In genomic region chrX:124300412-124300811, GRCh38 we compare ENCODE assay signal across 24 cellular contexts. TPM values are rescaled to one million over a fixed set of nuclear protein-coding genes. Genes with fewer than 3 reads are reported as not detected.
DNase-seq lines count a peak whose midpoint lies in the region; ATAC-seq and TF ChIP-seq lines count a peak whose summit lies in the region.
"Had no signal": no experiment of that assay in that cellular context is flagged by ENCODE, and none has a peak within 500 bp of the region (broad histone marks: within the 10 kb centered on the region; RNA-seq: fewer than 3 reads in every experiment).

No MANE protein-coding gene starts in this region.

- DNase-seq in CD4-positive, alpha-beta memory T cell = peak; percentile 22 to 45 (median 31)
- no peak for DNase-seq in activated naive CD8-positive, alpha-beta T cell treated with anti-CD3 and anti-CD28 coated beads for 36 hours
- DNase-seq in NCI-H2227 treated with DMSO at 0.1 percent for 48 hours (lab: John Stamatoyannopoulos, UW) (no peak), chondrocyte (ENCODE audit: low spot score) (no peak), COLO829 (ENCODE audit: low spot score) (no peak)
- DNase-seq: activated naive CD8-positive, alpha-beta T cell treated with anti-CD3 and anti-CD28 coated beads, Interleukin-2, amount 10 ng/mL, durations not matched to agents 7 days and 5 days; DMS153; foreskin keratinocyte; kidney glomerular epithelial cell; mesendoderm; NCI-H187 treated with DMSO at 0.1 percent for 48 hours; NCI-H446; Right ventricle myocardium superior; stimulated activated CD4-positive, alpha-beta T cell treated with anti-CD3 and anti-CD28 coated beads, Interleukin-4, amount 100 ng/mL, for 24 hours; WERI-Rb-1 had no signal

- peaks cover 8% of the 10 kb centered on the region; the same call in 1 of the 2 replicates for H3K4me1 ChIP-seq in BLaER1
- H3K4me1 ChIP-seq in CD4-positive, alpha-beta memory T cell (ENCODE audit: insufficient read depth, low read length) = peaks cover 15% of the 10 kb centered on the region
- H3K4me1 ChIP-seq: foreskin keratinocyte, prostate gland had no signal

- H3K4me3 ChIP-seq in BLaER1 = no peak overlapping the region
- no peak overlapping the region for H3K4me3 ChIP-seq in CD4-positive, alpha-beta memory T cell (ENCODE audit: low read length in 2 of 2)
- H3K4me3 ChIP-seq: K562, prostate gland, skin epidermis had no signal

- CTCF ChIA-PET in CD4-positive, alpha-beta memory T cell (lab: Charles Lee; ENCODE audit: partially characterized antibody) = no interaction called here

- peak overlapping the region in 5 of 7 donors; percentile 21 to 61 (median 39) for H3K27ac Mint-ChIP-seq in CD4-positive, alpha-beta memory T cell
- H3K27ac Mint-ChIP-seq in activated naive CD8-positive, alpha-beta T cell treated with anti-CD3 and anti-CD28 coated beads for 36 hours = peak overlapping the region; percentile 68
- H3K27ac Mint-ChIP-seq in chondrocyte (ENCODE audit: unreplicated experiment) = no peak overlapping the region
- H3K27ac Mint-ChIP-seq: brain; dendritic cell treated with granulocyte-macrophage colony-stimulating factor and Interleukin-4, amounts not matched to agents 40 ng/mL and 50 ng/mL, for 4 days; nephron had no signal

- peaks cover 0 to 6% (median 0%) of the 10 kb centered on the region in 8 donors for H3K9me3 Mint-ChIP-seq in CD4-positive, alpha-beta memory T cell
- peaks cover 6% of the 10 kb centered on the region for H3K9me3 Mint-ChIP-seq in activated naive CD8-positive, alpha-beta T cell treated with anti-CD3 and anti-CD28 coated beads for 36 hours
- peaks cover 13% of the 10 kb centered on the region for H3K9me3 Mint-ChIP-seq in chondrocyte (ENCODE audit: low read depth)
- H3K9me3 Mint-ChIP-seq: dendritic cell treated with granulocyte-macrophage colony-stimulating factor and Interleukin-4, amounts not matched to agents 40 ng/mL and 50 ng/mL, for 4 days had no signal

- peak; percentile 56 for ATAC-seq in HG03520 (IDR thresholded peaks at IDR 0.05; ENCODE audit: unreplicated experiment)
- ATAC-seq: foreskin keratinocyte, K562 had no signal

- peak overlapping the region; percentile 4 to 52 (median 29) for H3K4me3 Mint-ChIP-seq in CD4-positive, alpha-beta memory T cell
- H3K4me3 Mint-ChIP-seq in activated naive CD8-positive, alpha-beta T cell treated with anti-CD3 and anti-CD28 coated beads for 36 hours = no peak overlapping the region
- H3K4me3 Mint-ChIP-seq in chondrocyte (ENCODE audit: unreplicated experiment) = no peak overlapping the region
- H3K4me3 Mint-ChIP-seq: brain; dendritic cell treated with granulocyte-macrophage colony-stimulating factor and Interleukin-4, amounts not matched to agents 40 ng/mL and 50 ng/mL, for 4 days; nephron had no signal

- H3K27ac ChIP-seq in BLaER1 = no peak overlapping the region
- H3K27ac ChIP-seq in CD4-positive, alpha-beta memory T cell (ENCODE audit: low read depth, low read length) = no peak overlapping the region
- H3K27ac ChIP-seq: foreskin keratinocyte, prostate gland, WERI-Rb-1 had no signal

- POLR2A ChIA-PET in CD4-positive, alpha-beta memory T cell (lab: Charles Lee; ENCODE audit: partially characterized antibody) = interaction anchor here (0.8 kb wide), 1 partner anchor 46 kb away, joined by 4 read pairs; the partner anchor contains the start of gene SH2D1A

- no peaks in the 10 kb centered on the region for H3K27me3 Mint-ChIP-seq in CD4-positive, alpha-beta memory T cell
- no peaks in the 10 kb centered on the region for H3K27me3 Mint-ChIP-seq in activated naive CD8-positive, alpha-beta T cell treated with anti-CD3 and anti-CD28 coated beads for 36 hours
- H3K27me3 Mint-ChIP-seq in chondrocyte (ENCODE audit: low read depth) = no peaks in the 10 kb centered on the region
- H3K27me3 Mint-ChIP-seq: activated naive CD8-positive, alpha-beta T cell treated with anti-CD3 and anti-CD28 coated beads, Interleukin-2, amount 10 ng/mL, durations not matched to agents 7 days and 5 days; brain; dendritic cell treated with granulocyte-macrophage colony-stimulating factor and Interleukin-4, amounts not matched to agents 40 ng/mL and 50 ng/mL, for 4 days had no signal

- H3K4me1 Mint-ChIP-seq in CD4-positive, alpha-beta memory T cell = peaks cover 7 to 18% (median 13%) of the 10 kb centered on the region in 4 donors
- H3K4me1 Mint-ChIP-seq in activated naive CD8-positive, alpha-beta T cell treated with anti-CD3 and anti-CD28 coated beads for 36 hours = peaks cover 21% of the 10 kb centered on the region
- H3K4me1 Mint-ChIP-seq in chondrocyte (ENCODE audit: low read depth) = peaks cover 4% of the 10 kb centered on the region
- H3K4me1 Mint-ChIP-seq: brain, nephron had no signal

- peak overlapping the region; percentile 1; the same call in 1 of the 2 replicates for H3K4me2 ChIP-seq in BLaER1

- H3K9me3 ChIP-seq in BLaER1 = peaks cover 6% of the 10 kb centered on the region
- H3K9me3 ChIP-seq in CD4-positive, alpha-beta memory T cell (ENCODE audit: control insufficient read depth in 1 of 2, low read length in 2 of 2) = no peaks in the 10 kb centered on the region
- H3K9me3 ChIP-seq: prostate gland had no signal

- H4K20me1 ChIP-seq in BLaER1 = no peaks in the 10 kb centered on the region

- H3K9ac ChIP-seq in BLaER1 = no peak overlapping the region

- no peaks in the 10 kb centered on the region for H3K36me3 ChIP-seq in BLaER1
- no peaks in the 10 kb centered on the region for H3K36me3 ChIP-seq in CD4-positive, alpha-beta memory T cell (ENCODE audit: insufficient read depth, low read length)
- H3K36me3 ChIP-seq: prostate gland, WERI-Rb-1 had no signal

- TF ChIP-seq CTCF in chondrocyte (IDR thresholded peaks at IDR 0.05) = no peak

- peaks cover 72% of the 10 kb centered on the region for H3K27me3 ChIP-seq in BLaER1
- no peaks in the 10 kb centered on the region for H3K27me3 ChIP-seq in CD4-positive, alpha-beta memory T cell (ENCODE audit: insufficient read depth, low read length)
- H3K27me3 ChIP-seq: foreskin keratinocyte had no signal

- intact Hi-C loops in CD4-positive, alpha-beta memory T cell (cut with micrococcal nuclease) = loop anchor here (5.0 kb wide), 1 partner anchor 47 kb away; the partner anchor contains the start of gene SH2D1A

- no peaks in the 10 kb centered on the region for H3K36me3 Mint-ChIP-seq in CD4-positive, alpha-beta memory T cell
- H3K36me3 Mint-ChIP-seq in activated naive CD8-positive, alpha-beta T cell treated with anti-CD3 and anti-CD28 coated beads for 36 hours = peaks cover 20% of the 10 kb centered on the region
- no peaks in the 10 kb centered on the region for H3K36me3 Mint-ChIP-seq in chondrocyte (ENCODE audit: low read depth)
- H3K36me3 Mint-ChIP-seq: activated naive CD8-positive, alpha-beta T cell treated with anti-CD3 and anti-CD28 coated beads, Interleukin-2, amount 10 ng/mL, durations not matched to agents 7 days and 5 days; brain had no signal

RNA-seq across cellular contexts. Expression of gene TEX13D, which starts 32.0 kb away (rescaled TPM):
- total RNA-seq in CD4-positive, alpha-beta memory T cell = not detected
- polyA plus RNA-seq in CD4-positive, alpha-beta memory T cell = not detected
- total RNA-seq in activated naive CD8-positive, alpha-beta T cell treated with anti-CD3 and anti-CD28 coated beads for 36 hours = under 1 TPM in 1 of 2 experiments, not detected in 1; 0.22 TPM
- total RNA-seq in chondrocyte = not detected in 3 replicates
- total RNA-seq: activated naive CD8-positive, alpha-beta T cell treated with anti-CD3 and anti-CD28 coated beads, Interleukin-2, amount 10 ng/mL, durations not matched to agents 7 days and 5 days; foreskin keratinocyte; K562; Right ventricle myocardium superior had no signal
- polyA plus RNA-seq: foreskin keratinocyte had no signal

RNA-seq across cellular contexts. Expression of gene SH2D1A, which starts 46.0 kb away (rescaled TPM):
- total RNA-seq in CD4-positive, alpha-beta memory T cell = 10 to 100 TPM; 50.3 to 53.1 TPM
- polyA plus RNA-seq in CD4-positive, alpha-beta memory T cell = 10 to 100 TPM; 64.3 to 85.1 TPM
- total RNA-seq in activated naive CD8-positive, alpha-beta T cell treated with anti-CD3 and anti-CD28 coated beads for 36 hours = 10 to 100 TPM; 67.1 to 67.6 TPM
- 0.82 TPM in 1 of 3 replicates, not detected in the others for total RNA-seq in chondrocyte
- total RNA-seq: foreskin keratinocyte, H1, Right ventricle myocardium superior had no signal
- polyA plus RNA-seq: foreskin keratinocyte, H1 had no signal

Comparison
In these comparisons a context has a peak if more than half of its experiments do, and no peak if none do; other contexts are left out.
1. DNase-seq: peak in CD4-positive, alpha-beta memory T cell (5 of 5); none in activated naive CD8-positive, alpha-beta T cell treated with anti-CD3 and anti-CD28 coated beads for 36 hours (single experiment), NCI-H2227 treated with DMSO at 0.1 percent for 48 hours (single experiment), chondrocyte (single experiment) and COLO829 (single experiment).
2. H3K4me3 Mint-ChIP-seq: peak in CD4-positive, alpha-beta memory T cell (8 of 8); none in activated naive CD8-positive, alpha-beta T cell treated with anti-CD3 and anti-CD28 coated beads for 36 hours (single experiment) and chondrocyte (single experiment).
3. RNA of gene SH2D1A, which starts 46.0 kb away (total RNA-seq): 67.1 to 67.6 TPM in activated naive CD8-positive, alpha-beta T cell treated with anti-CD3 and anti-CD28 coated beads for 36 hours and 50.3 to 53.1 TPM in CD4-positive, alpha-beta memory T cell; 0.82 TPM in chondrocyte; every median in the first group is over 10 times any median in the second.